ENCODE assay signal across 8 cellular contexts in the genomic region with DNA sequence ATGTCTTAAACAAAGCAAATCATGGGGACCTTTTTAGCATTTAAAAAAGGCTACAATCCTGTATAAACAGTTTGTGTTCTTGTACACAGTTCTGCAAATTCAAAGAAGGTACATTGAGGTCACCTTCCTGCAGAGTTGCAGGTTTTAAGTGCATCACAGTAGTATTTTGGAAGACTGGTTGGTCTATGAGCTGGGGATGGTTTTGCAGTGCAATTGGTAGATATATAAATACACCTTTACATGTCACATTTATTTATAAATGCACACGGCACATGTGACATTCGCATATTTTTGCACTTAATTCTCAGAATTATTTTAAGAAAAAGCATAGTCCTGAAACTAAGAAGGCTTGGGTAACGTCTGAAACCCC. TPM values are rescaled to one million over a fixed set of nuclear protein-coding genes. Genes with fewer than 3 reads are reported as not detected.
DNase-seq lines count a peak whose midpoint lies in the region; ATAC-seq and TF ChIP-seq lines count a peak whose summit lies in the region.
"Had no signal": no experiment of that assay in that cellular context is flagged by ENCODE, and none has a peak within 500 bp of the region (broad histone marks: within the 10 kb centered on the region; RNA-seq: fewer than 3 reads in every experiment).

No MANE protein-coding gene starts in this region.

- H3F3A ChIP-seq in SU-DHL-6 (ENCODE audit: insufficient read depth) = peaks cover 23% of the 10 kb centered on the region

- H3K4me3 ChIP-seq in HCT116 (replicated peaks in 1 of 2; ENCODE audit: low read depth in 1 of 2, low read length in 2 of 2) (peak overlapping the region; percentile 66 to 75), SU-DHL-6 (ENCODE audit: insufficient read depth, low read length, poor library complexity, severe bottlenecking) (peak overlapping the region; percentile 41), foreskin fibroblast (ENCODE audit: low read depth in 1 of 2, low read length in 2 of 2) (peak overlapping the region; percentile 68 to 97)

- H3K27me3 ChIP-seq in HCT116 (ENCODE audit: insufficient read depth, low read length) (no peaks in the 10 kb centered on the region), SU-DHL-6 (ENCODE audit: low read length) (no peaks in the 10 kb centered on the region)

- H3K9me3 Mint-ChIP-seq in stimulated activated naive B cell treated with anti-CD40 and anti-IgM and Interleukin-4, amounts not matched to agents 10 μg/mL and 1 μg/mL and 100 μg/mL, for 72 hours = no peaks in the 10 kb centered on the region

- no peak for ATAC-seq in HCT116
- ATAC-seq in stimulated activated naive B cell treated with anti-CD40 and anti-IgM and Interleukin-4, amounts not matched to agents 10 μg/mL and 1 μg/mL and 100 μg/mL, for 72 hours (replicated peaks) = no peak

- RAD21 ChIA-PET in HCT116 (lab: Charles Lee; ENCODE audit: low non-redundant PET in 1 of 2, low total read pairs in 2 of 2, uncharacterized antibody in 2 of 2, unreplicated experiment in 2 of 2) = no interaction called here

- DNase-seq in HCT116 (ENCODE audit: low read depth, low spot score) (no peak), foreskin fibroblast (no peak), ureter (ENCODE audit: low spot score) (no peak), GF-D8 (lab: John Stamatoyannopoulos, UW) (no peak)
- no peak for DNase-seq in stimulated activated naive B cell treated with anti-CD40 and anti-IgM and Interleukin-4, amounts not matched to agents 10 μg/mL and 1 μg/mL and 100 μg/mL, for 72 hours
- no peak for DNase-seq in activated effector memory CD4-positive, alpha-beta T cell treated with anti-CD3 and anti-CD28 coated beads, Interleukin-2, amount 50 U/mL, for 16 hours
- DNase-seq: NCI-H1105 treated with DMSO at 0.1 percent for 48 hours had no signal

- no peak for TF ChIP-seq RAD21 in HCT116 (IDR thresholded peaks at IDR 0.05; ENCODE audit: low read depth)

- no peak for TF ChIP-seq CTCF in HCT116 (IDR thresholded peaks at IDR 0.05 in 2 of 3, conservative IDR thresholded peaks at IDR 0.05 in 1 of 3; ENCODE audit: borderline replicate concordance in 1 of 3, insufficient read depth in 1 of 3, low read depth in 2 of 3, low read length in 2 of 3)
- no peak for TF ChIP-seq CTCF in SU-DHL-6 (IDR thresholded peaks at IDR 0.05; ENCODE audit: insufficient read depth, low read length, poor library complexity, severe bottlenecking)
- no peak for TF ChIP-seq CTCF in foreskin fibroblast (IDR thresholded peaks at IDR 0.05; ENCODE audit: low read depth, low read length)

- H3K27ac Mint-ChIP-seq in stimulated activated naive B cell treated with anti-CD40 and anti-IgM and Interleukin-4, amounts not matched to agents 10 μg/mL and 1 μg/mL and 100 μg/mL, for 72 hours = peak overlapping the region; percentile 94

- H3K4me1 ChIP-seq in HCT116 (ENCODE audit: control insufficient read depth in 1 of 2, insufficient read depth in 2 of 2, low read length in 2 of 2) = peaks cover 4 to 21% of the 10 kb centered on the region in 2 experiments; a peak in 3 of 4 replicates

- CTCF ChIA-PET in HCT116 (lab: Charles Lee) = no interaction called here

- H3K9ac ChIP-seq in HCT116 (ENCODE audit: low read length) (peak overlapping the region; percentile 76), SU-DHL-6 (ENCODE audit: low read length) (peak overlapping the region; percentile 54)

- no TSS peak for BruUV-seq in HCT116 (replicated peaks; lab: Mats Ljungman, UMichigan)

- POLR2A ChIA-PET in HCT116 (lab: Charles Lee) = interaction anchor here (1.4 kb wide), 1 partner anchor 75 kb away, joined by 5 read pairs; no protein-coding TSS in a partner anchor

- H2AFZ ChIP-seq in HCT116 (ENCODE audit: low read depth, low read length, poor library complexity, severe bottlenecking) (peak overlapping the region; percentile 97), SU-DHL-6 (ENCODE audit: low read depth, low read length, severe bottlenecking) (peak overlapping the region; percentile 32)

- H3K4me2 ChIP-seq in HCT116 (ENCODE audit: low read length) = peak overlapping the region; percentile 96
- peak overlapping the region; percentile 96 for H3K4me2 ChIP-seq in SU-DHL-6 (ENCODE audit: low read depth, low read length, poor library complexity, severe bottlenecking)

- H3K9me2 ChIP-seq in HCT116 (ENCODE audit: insufficient read depth) = no peaks in the 10 kb centered on the region
- H3K9me2 ChIP-seq in SU-DHL-6 (replicated peaks; ENCODE audit: insufficient read depth, low read length) = no peaks in the 10 kb centered on the region

- H3K4me1 Mint-ChIP-seq in stimulated activated naive B cell treated with anti-CD40 and anti-IgM and Interleukin-4, amounts not matched to agents 10 μg/mL and 1 μg/mL and 100 μg/mL, for 72 hours = peaks cover 20 to 40% of the 10 kb centered on the region in 2 donors

- H3K36me3 Mint-ChIP-seq in stimulated activated naive B cell treated with anti-CD40 and anti-IgM and Interleukin-4, amounts not matched to agents 10 μg/mL and 1 μg/mL and 100 μg/mL, for 72 hours = peaks cover 18 to 26% of the 10 kb centered on the region in 2 donors

- H4K20me1 ChIP-seq in HCT116 (ENCODE audit: insufficient read depth) (no peaks in the 10 kb centered on the region), SU-DHL-6 (ENCODE audit: low read depth, low read length) (no peaks in the 10 kb centered on the region; the same call in 1 of the 2 replicates)

- no peaks in the 10 kb centered on the region for H3K36me3 ChIP-seq in HCT116 (ENCODE audit: control insufficient read depth in 1 of 2, insufficient read depth in 2 of 2, low read length in 2 of 2)
- H3K36me3 ChIP-seq in SU-DHL-6 (ENCODE audit: low read length) = peaks cover 9% of the 10 kb centered on the region; the same call in 1 of the 2 replicates

- H3K4me3 Mint-ChIP-seq in stimulated activated naive B cell treated with anti-CD40 and anti-IgM and Interleukin-4, amounts not matched to agents 10 μg/mL and 1 μg/mL and 100 μg/mL, for 72 hours = peak overlapping the region; percentile 88 to 95

- no peak overlapping the region for H3K27ac ChIP-seq in HCT116 (ENCODE audit: low read depth, low read length)
- H3K27ac ChIP-seq in SU-DHL-6 (ENCODE audit: low read depth, low read length) = peak overlapping the region; percentile 98

- TF ChIP-seq POLR2A in HCT116 (IDR thresholded peaks at IDR 0.05; ENCODE audit: borderline replicate concordance, extremely low read depth, insufficient read depth, insufficient read length) = no peak

- H3K9me3 ChIP-seq in HCT116 (ENCODE audit: control insufficient read depth in 1 of 2, insufficient read depth in 1 of 2, low read depth in 1 of 2, low read length in 2 of 2) (no peaks in the 10 kb centered on the region), SU-DHL-6 (ENCODE audit: insufficient read depth, low read length) (no peaks in the 10 kb centered on the region)

- intact Hi-C loops in HCT116 (cut with micrococcal nuclease) = no loop called here

- no peaks in the 10 kb centered on the region for H3K79me2 ChIP-seq in HCT116 (ENCODE audit: insufficient read depth, low read length)
- peaks cover 42% of the 10 kb centered on the region for H3K79me2 ChIP-seq in SU-DHL-6 (ENCODE audit: insufficient read depth, low read length)

- H3K27me3 Mint-ChIP-seq in stimulated activated naive B cell treated with anti-CD40 and anti-IgM and Interleukin-4, amounts not matched to agents 10 μg/mL and 1 μg/mL and 100 μg/mL, for 72 hours = no peaks in the 10 kb centered on the region

TF ChIP-seq in HCT116, 20 proteins besides CTCF, POLR2A, EP300 and RAD21:
- no peak for TF ChIP-seq SP1 (IDR thresholded peaks at IDR 0.05; ENCODE audit: low read depth)
- no peak for TF ChIP-seq POLR2AphosphoS5 (IDR thresholded peaks at IDR 0.05; ENCODE audit: low read depth, low read length)
- no peak for TF ChIP-seq YY1 (IDR thresholded peaks at IDR 0.05; ENCODE audit: extremely low read depth, insufficient replicate concordance, low read depth, low read length)
- no peak for TF ChIP-seq EGR1 (IDR thresholded peaks at IDR 0.05; ENCODE audit: low read depth)
- TF ChIP-seq, protein P1, sequence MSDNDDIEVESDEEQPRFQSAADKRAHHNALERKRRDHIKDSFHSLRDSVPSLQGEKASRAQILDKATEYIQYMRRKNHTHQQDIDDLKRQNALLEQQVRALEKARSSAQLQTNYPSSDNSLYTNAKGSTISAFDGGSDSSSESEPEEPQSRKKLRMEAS (IDR thresholded peaks at IDR 0.05) = no peak
- no peak for TF ChIP-seq SIN3A (IDR thresholded peaks at IDR 0.05; ENCODE audit: low read depth)
- TF ChIP-seq CBX3 (IDR thresholded peaks at IDR 0.05; ENCODE audit: low read depth) = no peak
- TF ChIP-seq, protein P2, sequence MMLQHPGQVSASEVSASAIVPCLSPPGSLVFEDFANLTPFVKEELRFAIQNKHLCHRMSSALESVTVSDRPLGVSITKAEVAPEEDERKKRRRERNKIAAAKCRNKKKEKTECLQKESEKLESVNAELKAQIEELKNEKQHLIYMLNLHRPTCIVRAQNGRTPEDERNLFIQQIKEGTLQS (IDR thresholded peaks at IDR 0.05) = no peak

RNA-seq across cellular contexts. Expression of a gene that starts 0.6 kb away (rescaled TPM):
- total RNA-seq in HCT116 (2021; ENCODE audit: unreplicated experiment) (4.4 TPM), ureter (29.4 TPM)
- 2.3 and 2.5 TPM in 2 replicates for polyA plus RNA-seq in HCT116 (2012)
